ENCODE assay signal across 15 cellular contexts in genomic region chr17:5555254-5555653, GRCh38. TPM values are rescaled to one million over a fixed set of nuclear protein-coding genes. Genes with fewer than 3 reads are reported as not detected.
A peak's percentile ranks its signal among the peaks of the same experiment; 100 is the strongest.
DNase-seq lines count a peak whose midpoint lies in the region; ATAC-seq and TF ChIP-seq lines count a peak whose summit lies in the region.
"Had no signal": no experiment of that assay in that cellular context is flagged by ENCODE, and none has a peak within 500 bp of the region (broad histone marks: within the 10 kb centered on the region; RNA-seq: fewer than 3 reads in every experiment).

No MANE protein-coding gene starts in this region.

- H3K4me3 Mint-ChIP-seq in stimulated activated naive CD8-positive, alpha-beta T cell treated with anti-CD3 and anti-CD28 coated beads, Interleukin-15, Interleukin-2, amounts not matched to agents 100 ng/mL and 50 ng/mL, for 24 hours: no peak overlapping the region
- H3K4me3 Mint-ChIP-seq in activated CD4-positive, alpha-beta memory T cell treated with anti-CD3 and anti-CD28 coated beads for 36 hours: no peak overlapping the region
- H3K4me3 Mint-ChIP-seq in stimulated activated naive B cell treated with anti-CD40 and anti-IgM and Interleukin-4, amounts not matched to agents 10 μg/mL and 1 μg/mL and 100 μg/mL, for 72 hours: no peak overlapping the region

- in situ Hi-C loops in astrocyte of the spinal cord (cut with HindIII; ENCODE audit: low sequenced_read_pairs): no loop called here

- peaks cover 49% of the 10 kb centered on the region for H3K36me3 Mint-ChIP-seq in stimulated activated naive CD8-positive, alpha-beta T cell treated with anti-CD3 and anti-CD28 coated beads, Interleukin-15, Interleukin-2, amounts not matched to agents 100 ng/mL and 50 ng/mL, for 24 hours (ENCODE audit: low read depth)
- H3K36me3 Mint-ChIP-seq in activated CD4-positive, alpha-beta memory T cell treated with anti-CD3 and anti-CD28 coated beads for 36 hours: peaks cover 47% of the 10 kb centered on the region
- peaks cover 40 to 64% of the 10 kb centered on the region in 2 donors for H3K36me3 Mint-ChIP-seq in stimulated activated naive B cell treated with anti-CD40 and anti-IgM and Interleukin-4, amounts not matched to agents 10 μg/mL and 1 μg/mL and 100 μg/mL, for 72 hours

- no peak overlapping the region for H3K4me3 ChIP-seq in astrocyte of the spinal cord (ENCODE audit: low read depth, low read length)

- POLR2A ChIA-PET in activated CD4-positive, alpha-beta memory T cell treated with anti-CD3 and anti-CD28 coated beads for 36 hours (lab: Charles Lee): no interaction called here

- no peak for TF ChIP-seq CTCF in astrocyte of the spinal cord (IDR thresholded peaks at IDR 0.05; ENCODE audit: low read depth, low read length)

- CTCF ChIA-PET in activated CD4-positive, alpha-beta memory T cell treated with anti-CD3 and anti-CD28 coated beads for 36 hours (lab: Charles Lee): interaction anchor here (1.2 kb wide), 1 partner anchor 32 kb away, joined by 3 read pairs; no protein-coding TSS in a partner anchor

- ATAC-seq in stimulated activated naive CD8-positive, alpha-beta T cell treated with anti-CD3 and anti-CD28 coated beads, Interleukin-15, Interleukin-2, amounts not matched to agents 100 U/mL and 50 U/mL, for 24 hours: no peak
- ATAC-seq in stimulated activated naive B cell treated with anti-CD40 and anti-IgM and Interleukin-4, amounts not matched to agents 10 μg/mL and 1 μg/mL and 100 μg/mL, for 72 hours (replicated peaks): no peak

- no peaks in the 10 kb centered on the region for H3K9me3 Mint-ChIP-seq in stimulated activated naive CD8-positive, alpha-beta T cell treated with anti-CD3 and anti-CD28 coated beads, Interleukin-15, Interleukin-2, amounts not matched to agents 100 ng/mL and 50 ng/mL, for 24 hours
- no peaks in the 10 kb centered on the region for H3K9me3 Mint-ChIP-seq in activated CD4-positive, alpha-beta memory T cell treated with anti-CD3 and anti-CD28 coated beads for 36 hours
- H3K9me3 Mint-ChIP-seq in stimulated activated naive B cell treated with anti-CD40 and anti-IgM and Interleukin-4, amounts not matched to agents 10 μg/mL and 1 μg/mL and 100 μg/mL, for 72 hours: no peaks in the 10 kb centered on the region

- DNase-seq in stimulated activated naive CD8-positive, alpha-beta T cell treated with anti-CD3 and anti-CD28 coated beads, Interleukin-15, Interleukin-2, amounts not matched to agents 100 U/mL and 50 U/mL, for 24 hours: no peak
- DNase-seq in astrocyte of the spinal cord (ENCODE audit: low read depth, low spot score) (peak; percentile 33), iPS-NIHi7 (ENCODE audit: extremely low spot score) (peak; percentile 10), DMS79 (lab: John Stamatoyannopoulos, UW) (no peak)
- DNase-seq in activated CD4-positive, alpha-beta T cell treated with anti-CD3 and anti-CD28 coated beads, Interleukin-2, amount 50 U/mL, for 4 hours: no peak
- DNase-seq in activated CD4-positive, alpha-beta memory T cell treated with anti-CD3 and anti-CD28 coated beads for 36 hours: no peak
- no peak for DNase-seq in stimulated activated naive B cell treated with anti-CD40 and anti-IgM and Interleukin-4, amounts not matched to agents 10 μg/mL and 1 μg/mL and 100 μg/mL, for 72 hours
- DNase-seq: activated CD8-positive, alpha-beta memory T cell treated with anti-CD3 and anti-CD28 coated beads, Interleukin-2, amount 50 U/mL, for 48 hours; aorta; BE2C; KG1; midbrain; NCI-H187 treated with DMSO at 0.1 percent for 48 hours; SHP77 treated with DMSO at 0.1 percent for 48 hours had no signal

- intact Hi-C loops in activated CD4-positive, alpha-beta memory T cell treated with anti-CD3 and anti-CD28 coated beads for 36 hours (cut with micrococcal nuclease): no loop called here

- H3K27ac Mint-ChIP-seq in stimulated activated naive CD8-positive, alpha-beta T cell treated with anti-CD3 and anti-CD28 coated beads, Interleukin-15, Interleukin-2, amounts not matched to agents 100 ng/mL and 50 ng/mL, for 24 hours: peak overlapping the region; percentile 75
- H3K27ac Mint-ChIP-seq in activated CD4-positive, alpha-beta memory T cell treated with anti-CD3 and anti-CD28 coated beads for 36 hours: no peak overlapping the region
- H3K27ac Mint-ChIP-seq in stimulated activated naive B cell treated with anti-CD40 and anti-IgM and Interleukin-4, amounts not matched to agents 10 μg/mL and 1 μg/mL and 100 μg/mL, for 72 hours: no peak overlapping the region

- no peaks in the 10 kb centered on the region for H3K27me3 Mint-ChIP-seq in stimulated activated naive CD8-positive, alpha-beta T cell treated with anti-CD3 and anti-CD28 coated beads, Interleukin-15, Interleukin-2, amounts not matched to agents 100 ng/mL and 50 ng/mL, for 24 hours
- H3K27me3 Mint-ChIP-seq in activated CD4-positive, alpha-beta memory T cell treated with anti-CD3 and anti-CD28 coated beads for 36 hours: no peaks in the 10 kb centered on the region
- no peaks in the 10 kb centered on the region for H3K27me3 Mint-ChIP-seq in stimulated activated naive B cell treated with anti-CD40 and anti-IgM and Interleukin-4, amounts not matched to agents 10 μg/mL and 1 μg/mL and 100 μg/mL, for 72 hours

- H3K4me1 Mint-ChIP-seq in stimulated activated naive CD8-positive, alpha-beta T cell treated with anti-CD3 and anti-CD28 coated beads, Interleukin-15, Interleukin-2, amounts not matched to agents 100 ng/mL and 50 ng/mL, for 24 hours (ENCODE audit: low read depth): peaks cover 8% of the 10 kb centered on the region
- peaks cover 25% of the 10 kb centered on the region for H3K4me1 Mint-ChIP-seq in activated CD4-positive, alpha-beta memory T cell treated with anti-CD3 and anti-CD28 coated beads for 36 hours (ENCODE audit: low read depth)
- H3K4me1 Mint-ChIP-seq in stimulated activated naive B cell treated with anti-CD40 and anti-IgM and Interleukin-4, amounts not matched to agents 10 μg/mL and 1 μg/mL and 100 μg/mL, for 72 hours: peaks cover 6 to 11% of the 10 kb centered on the region in 2 donors

RNA-seq across cellular contexts. Expression of gene NLRP1, which starts 29.1 kb away (rescaled TPM):
- total RNA-seq in activated CD4-positive, alpha-beta memory T cell treated with anti-CD3 and anti-CD28 coated beads for 36 hours: 10 to 100 TPM; 39.9 to 45.0 TPM

Comparison
In these comparisons a context has a peak if more than half of its experiments do, and no peak if none do; other contexts are left out.
1. DNase-seq: peak in astrocyte of the spinal cord (single experiment) and iPS-NIHi7 (single experiment); none in stimulated activated naive CD8-positive, alpha-beta T cell treated with anti-CD3 and anti-CD28 coated beads, Interleukin-15, Interleukin-2, amounts not matched to agents 100 U/mL and 50 U/mL, for 24 hours (single experiment), activated CD4-positive, alpha-beta T cell treated with anti-CD3 and anti-CD28 coated beads, Interleukin-2, amount 50 U/mL, for 4 hours (0 of 2), activated CD4-positive, alpha-beta memory T cell treated with anti-CD3 and anti-CD28 coated beads for 36 hours (single experiment), DMS79 (single experiment) and stimulated activated naive B cell treated with anti-CD40 and anti-IgM and Interleukin-4, amounts not matched to agents 10 μg/mL and 1 μg/mL and 100 μg/mL, for 72 hours (single experiment).